1 cellular context compared by ENCODE assay signal in genomic region chr4:72326692-72327632, GRCh38.
TF ChIP-seq lines count a peak whose summit lies in the region.

No MANE protein-coding gene starts in this region.

TF ChIP-seq in K562, 482 proteins besides CTCF, POLR2A, EP300 and RAD21 (continued from another document):
- no peak for TF ChIP-seq ZBTB49 (CRISPR knock-in tag; IDR thresholded peaks at IDR 0.05; ENCODE audit: borderline replicate concordance)
- 0 out of 2 replicates have a peak, but pooled peaks have one; percentile 11 for TF ChIP-seq VEZF1 (CRISPR knock-in tag; IDR thresholded peaks at IDR 0.05)
- peak; percentile 60 for TF ChIP-seq DEAF1 (CRISPR knock-in tag; IDR thresholded peaks at IDR 0.05)
- TF ChIP-seq SMC3 (conservative IDR thresholded peaks at IDR 0.05; ENCODE audit: insufficient read depth, low read depth, low read length): peak; percentile 38; the same call in 1 of the 2 replicates
- no peak for TF ChIP-seq CAMTA2 (CRISPR knock-in tag; conservative IDR thresholded peaks at IDR 0.05)
- no peak for TF ChIP-seq ZNF449 (CRISPR knock-in tag; IDR thresholded peaks at IDR 0.05)
